In genomic region chr7:73758581-73759138, GRCh38 we compare ENCODE assay signal across 24 cellular contexts. TPM values are rescaled to one million over a fixed set of nuclear protein-coding genes. Genes with fewer than 3 reads are reported as not detected.
DNase-seq lines count a peak whose midpoint lies in the region; ATAC-seq, FAIRE-seq and TF ChIP-seq lines count a peak whose summit lies in the region.
"Had no signal": no experiment of that assay in that cellular context is flagged by ENCODE, and none has a peak within 500 bp of the region (broad histone marks: within the 10 kb centered on the region; RNA-seq: fewer than 3 reads in every experiment).

No MANE protein-coding gene starts in this region.

- CTCF ChIA-PET in Panc1 (lab: Charles Lee) (no interaction called here), H1 (lab: Charles Lee; ENCODE audit: partially characterized antibody) (interaction anchor here (1.2 to 2.6 kb wide), 3 partner anchors 12 to 151 kb away, joined by 4 to 8 read pairs (median 8); no protein-coding TSS in a partner anchor)

- H4K5ac ChIP-seq in H9 (ENCODE audit: insufficient read length, low read depth, low read length), result no peak overlapping the region
- no peak overlapping the region for H4K5ac ChIP-seq in H1 (ENCODE audit: insufficient read length, low read depth, low read length)

- POLR2A ChIA-PET in Panc1 (lab: Charles Lee), result no interaction called here
- POLR2A ChIA-PET in H1 (lab: Charles Lee; ENCODE audit: partially characterized antibody), result interaction anchor here (3.0 kb wide), 1 partner anchor 16 kb away, joined by 18 read pairs; no protein-coding TSS in a partner anchor

- H3K9me3 ChIP-seq in H9 (ENCODE audit: control insufficient read depth, low read depth, low read length) (no peaks in the 10 kb centered on the region), Panc1 (ENCODE audit: control insufficient read depth, insufficient read depth, low read depth, low read length) (no peaks in the 10 kb centered on the region), H1 (ENCODE audit: insufficient read depth in 2 of 2, low read depth in 1 of 2, low read length in 1 of 2) (no peaks in the 10 kb centered on the region), osteoblast (ENCODE audit: low read depth, low read length) (no peaks in the 10 kb centered on the region)
- H3K9me3 ChIP-seq: ascending aorta, heart right ventricle, left ventricle myocardium inferior, right atrium auricular region, tibial nerve had no signal

- WGBS in H9 (ENCODE audit: extremely low coverage, insufficient read length, low lambda C conversion rate), result no CpG with 5 or more reads among the region's 7 CpGs
- WGBS in H1 (ENCODE audit: extremely low coverage in 1 of 2, insufficient coverage in 1 of 2, insufficient read length in 1 of 2, insufficient replicate concordance in 2 of 2, low coverage in 1 of 2, low lambda C conversion rate in 2 of 2, missing lambda C conversion rate in 1 of 2), 2 experiments, result 87% methylated on average over 7 of the region's 7 CpGs; no CpG with 5 or more reads in 1 of the 2 experiments

- H2BK5ac ChIP-seq in H9 (ENCODE audit: insufficient read length, low read length) (no peak overlapping the region), H1 (ENCODE audit: low read depth, low read length) (no peak overlapping the region)

- H3K4me1 ChIP-seq in H9 (ENCODE audit: insufficient read depth, low read length), result peaks cover 4% of the 10 kb centered on the region; the same call in 1 of the 2 replicates
- 0 out of 2 replicates have a peak, but pooled peaks cover 4% of the 10 kb centered on the region for H3K4me1 ChIP-seq in Panc1 (ENCODE audit: control insufficient read depth, insufficient read depth, low read length)
- peaks cover 0 to 8% (median 3%) of the 10 kb centered on the region in 4 experiments; a peak in 4 of 7 replicates for H3K4me1 ChIP-seq in H1 (replicated peaks in 1 of 4; ENCODE audit: control insufficient read depth in 3 of 4, insufficient read depth in 4 of 4, low read length in 3 of 4)
- H3K4me1 ChIP-seq in osteoblast (ENCODE audit: insufficient read depth, low read length), result no peaks in the 10 kb centered on the region
- H3K4me1 ChIP-seq: ascending aorta, heart right ventricle, left ventricle myocardium inferior, right atrium auricular region, tibial nerve had no signal

- no peak for DNase-seq in H9
- DNase-seq in Panc1 (ENCODE audit: low read depth, low spot score), result no peak
- no peak for DNase-seq in H1 (ENCODE audit: low read depth in 1 of 2, low spot score in 2 of 2)
- DNase-seq in osteoblast (ENCODE audit: insufficient read length, low spot score, missing footprints), result peak; percentile 38
- no peak for DNase-seq in NCI-H1930 (lab: John Stamatoyannopoulos, UW)
- no peak for DNase-seq in SW 1271 (lab: John Stamatoyannopoulos, UW)
- no peak for DNase-seq in T1000 (lab: John Stamatoyannopoulos, UW)
- DNase-seq in glutamatergic neuron, result no peak
- DNase-seq: activated CD4-positive, alpha-beta T cell treated with anti-CD3 and anti-CD28 coated beads, Interleukin-2, amount 10 ng/mL, durations not matched to agents 24 days and 14 days; CD4-positive, alpha-beta memory T cell; DMS79; dorsolateral prefrontal cortex; heart right ventricle; left ventricle myocardium inferior; NCI-H1092 treated with DMSO at 0.1 percent for 48 hours; NCI-H2081 treated with DMSO at 0.1 percent for 48 hours; stimulated activated CD4-positive, alpha-beta T cell treated with anti-CD3 and anti-CD28 coated beads, Interleukin-12 subunit alpha, Interleukin-12 subunit beta, amount 100 ng/mL, for 4 hours; stimulated activated naive CD8-positive, alpha-beta T cell treated with anti-CD3 and anti-CD28 coated beads, Interleukin-15, amount 100 ng/mL, for 72 hours had no signal

- H4K8ac ChIP-seq in H9 (replicated peaks; ENCODE audit: insufficient read length, low read depth, low read length) (no peak overlapping the region), H1 (ENCODE audit: extremely low read depth, insufficient read depth, low read length) (no peak overlapping the region)

- H3K27me3 ChIP-seq in H9 (ENCODE audit: insufficient read depth, low read length) (no peaks in the 10 kb centered on the region), Panc1 (ENCODE audit: control insufficient read depth, insufficient read depth, low read length) (no peaks in the 10 kb centered on the region), H1 (replicated peaks in 1 of 4; ENCODE audit: control insufficient read depth in 3 of 4, extremely low read depth in 1 of 4, insufficient read depth in 3 of 4, low read length in 3 of 4) (no peaks in the 10 kb centered on the region), osteoblast (ENCODE audit: insufficient read depth, low read length) (no peaks in the 10 kb centered on the region)
- H3K27me3 ChIP-seq: ascending aorta, dorsolateral prefrontal cortex, heart right ventricle, right atrium auricular region, tibial nerve had no signal

- no peak overlapping the region for H2AK5ac ChIP-seq in H9 (ENCODE audit: insufficient read length, low read length)
- H2AK5ac ChIP-seq in H1 (ENCODE audit: low read depth, low read length), result no peak overlapping the region

- H3K9ac ChIP-seq in H9 (ENCODE audit: extremely low read depth, insufficient read length, low read length), result no peak overlapping the region
- H3K9ac ChIP-seq in H1 (replicated peaks in 1 of 4; ENCODE audit: extremely low read depth in 1 of 4, low read depth in 3 of 4, low read length in 3 of 4), result no peak overlapping the region; a peak in 1 of 7 replicates

- no peak overlapping the region for H3K56ac ChIP-seq in H9 (ENCODE audit: insufficient read length, low read depth, low read length)
- no peak overlapping the region for H3K56ac ChIP-seq in H1 (replicated peaks; ENCODE audit: insufficient read length, low read depth, low read length)

- H3K79me1 ChIP-seq in H9 (ENCODE audit: insufficient read depth, low read depth, low read length, poor library complexity, severe bottlenecking), result no peaks in the 10 kb centered on the region
- no peaks in the 10 kb centered on the region for H3K79me1 ChIP-seq in H1 (ENCODE audit: low read depth, low read length)

- no peak overlapping the region for H3K23ac ChIP-seq in H9 (ENCODE audit: insufficient read length, low read depth, low read length)
- H3K23ac ChIP-seq in H1 (ENCODE audit: insufficient read length), result no peak overlapping the region

- no peak overlapping the region for H4K91ac ChIP-seq in H9 (ENCODE audit: insufficient read length, low read depth, low read length)
- H4K91ac ChIP-seq in H1 (replicated peaks; ENCODE audit: insufficient read length, low read length), result peak overlapping the region; percentile 54

- H2AFZ ChIP-seq in H9 (ENCODE audit: low read length), result no peak overlapping the region
- no peak overlapping the region for H2AFZ ChIP-seq in H1 (ENCODE audit: low read length)
- no peak overlapping the region for H2AFZ ChIP-seq in osteoblast (ENCODE audit: low read length)

- no peak for TF ChIP-seq CTCF in H9 (conservative IDR thresholded peaks at IDR 0.05)
- TF ChIP-seq CTCF in Panc1 (IDR thresholded peaks at IDR 0.05), result no peak
- TF ChIP-seq CTCF in H1 (IDR thresholded peaks at IDR 0.05; ENCODE audit: control extremely low read depth in 1 of 3, insufficient read depth in 1 of 3, low read depth in 1 of 3, low read length in 3 of 3), result no peak
- no peak for TF ChIP-seq CTCF in osteoblast (IDR thresholded peaks at IDR 0.05; ENCODE audit: extremely low read depth, low read depth, low read length)
- TF ChIP-seq CTCF in glutamatergic neuron (IDR thresholded peaks at IDR 0.05; ENCODE audit: partially characterized antibody, unreplicated experiment), result no peak

- H3T11ph ChIP-seq in H9 (ENCODE audit: low read length), result no peak overlapping the region

- H3K36me3 ChIP-seq in Panc1 (ENCODE audit: control insufficient read depth, insufficient read depth, low read length), result no peaks in the 10 kb centered on the region
- H3K36me3 ChIP-seq in H1 (ENCODE audit: control insufficient read depth in 2 of 4, insufficient read depth in 4 of 4, low read length in 3 of 4), result no peaks in the 10 kb centered on the region
- no peaks in the 10 kb centered on the region for H3K36me3 ChIP-seq in osteoblast (ENCODE audit: insufficient read depth, low read length)
- H3K36me3 ChIP-seq: ascending aorta, heart right ventricle, left ventricle myocardium inferior, right atrium auricular region, tibial nerve had no signal

- H3K4me1 Mint-ChIP-seq in H9 (peaks cover 9 to 19% of the 10 kb centered on the region in 2 experiments), glutamatergic neuron (ENCODE audit: low read depth, unreplicated experiment) (no peaks in the 10 kb centered on the region)
- H3K4me1 Mint-ChIP-seq: activated CD4-positive, alpha-beta T cell treated with anti-CD3 and anti-CD28 coated beads, Interleukin-2, amount 10 ng/mL, durations not matched to agents 24 days and 14 days; CD4-positive, alpha-beta memory T cell; central memory CD8-positive, alpha-beta T cell; stimulated activated naive CD8-positive, alpha-beta T cell treated with anti-CD3 and anti-CD28 coated beads, Interleukin-15, amount 100 ng/mL, for 72 hours had no signal

- H3K79me2 ChIP-seq in H9 (ENCODE audit: insufficient read depth, low read length) (no peaks in the 10 kb centered on the region), H1 (ENCODE audit: control insufficient read depth in 1 of 2, insufficient read depth in 2 of 2, low read length in 2 of 2) (no peaks in the 10 kb centered on the region), osteoblast (ENCODE audit: insufficient read depth, low read length) (no peaks in the 10 kb centered on the region)

- H2BK120ac ChIP-seq in H9 (ENCODE audit: low read depth, low read length, poor library complexity, severe bottlenecking) (no peak overlapping the region), H1 (replicated peaks; ENCODE audit: low read depth, low read length) (no peak overlapping the region)

- no peak for TF ChIP-seq POLR2A in H1 (IDR thresholded peaks at IDR 0.05; ENCODE audit: control extremely low read depth in 1 of 2, low read depth in 2 of 2, low read length in 2 of 2)

- peak; percentile 28 for FAIRE-seq in H1 (lab: Jason Lieb, UNC)

- H2BK20ac ChIP-seq in H9 (ENCODE audit: low read depth, low read length, poor library complexity, severe bottlenecking) (no peak overlapping the region), H1 (ENCODE audit: low read length) (no peak overlapping the region)

- H3K9me3 Mint-ChIP-seq in H9 (no peaks in the 10 kb centered on the region), glutamatergic neuron (ENCODE audit: unreplicated experiment) (peaks cover 1% of the 10 kb centered on the region)
- H3K9me3 Mint-ChIP-seq: activated CD4-positive, alpha-beta T cell treated with anti-CD3 and anti-CD28 coated beads, Interleukin-2, amount 10 ng/mL, durations not matched to agents 24 days and 14 days; CD4-positive, alpha-beta memory T cell; central memory CD8-positive, alpha-beta T cell; stimulated activated naive CD8-positive, alpha-beta T cell treated with anti-CD3 and anti-CD28 coated beads, Interleukin-15, amount 100 ng/mL, for 72 hours had no signal

- H3K18ac ChIP-seq in H9 (ENCODE audit: insufficient read length, low read depth, low read length) (no peak overlapping the region), H1 (ENCODE audit: extremely low read depth, low read length) (no peak overlapping the region)

- TF ChIP-seq EP300 in H1 (IDR thresholded peaks at IDR 0.05; ENCODE audit: borderline replicate concordance in 1 of 2, low read depth in 2 of 2, low read length in 2 of 2), result no peak

- H3K36me3 Mint-ChIP-seq in H9 (ENCODE audit: insufficient read depth in 1 of 3, low read depth in 3 of 3) (no peaks in the 10 kb centered on the region), glutamatergic neuron (ENCODE audit: unreplicated experiment) (no peaks in the 10 kb centered on the region)
- H3K36me3 Mint-ChIP-seq: activated naive CD8-positive, alpha-beta T cell; CD4-positive, alpha-beta memory T cell had no signal

- H2BK15ac ChIP-seq in H9 (ENCODE audit: low read depth, low read length), result no peak overlapping the region
- no peak overlapping the region for H2BK15ac ChIP-seq in H1 (ENCODE audit: low read length)

- H3K23me2 ChIP-seq in H9 (ENCODE audit: insufficient read length, low read depth, low read length, poor library complexity, severe bottlenecking) (no peaks in the 10 kb centered on the region), H1 (ENCODE audit: low read depth, low read length) (no peaks in the 10 kb centered on the region)

- TF ChIP-seq RAD21 in H1 (IDR thresholded peaks at IDR 0.05 in 1 of 2, conservative IDR thresholded peaks at IDR 0.05 in 1 of 2; ENCODE audit: low read depth in 2 of 2, low read length in 2 of 2), result no peak

- H3K14ac ChIP-seq in H9 (ENCODE audit: insufficient read depth, low read length), result no peak overlapping the region
- H3K14ac ChIP-seq in H1 (ENCODE audit: insufficient read length), result no peak overlapping the region

- H3K4me2 ChIP-seq in H9 (ENCODE audit: insufficient read depth, insufficient read length, low read length) (no peak overlapping the region), H1 (ENCODE audit: insufficient read depth in 1 of 2, low read depth in 2 of 2, low read length in 2 of 2) (no peak overlapping the region), osteoblast (ENCODE audit: insufficient read depth, low read length) (no peak overlapping the region)

- no peak overlapping the region for H3K4me3 Mint-ChIP-seq in H9
- no peak overlapping the region for H3K4me3 Mint-ChIP-seq in glutamatergic neuron (ENCODE audit: unreplicated experiment)
- H3K4me3 Mint-ChIP-seq: activated CD4-positive, alpha-beta T cell treated with anti-CD3 and anti-CD28 coated beads, Interleukin-2, amount 10 ng/mL, durations not matched to agents 24 days and 14 days; activated naive CD8-positive, alpha-beta T cell; CD4-positive, alpha-beta memory T cell; central memory CD8-positive, alpha-beta T cell; stimulated activated naive CD8-positive, alpha-beta T cell treated with anti-CD3 and anti-CD28 coated beads, Interleukin-15, amount 100 ng/mL, for 72 hours had no signal

- intact Hi-C loops in Panc1 (cut with micrococcal nuclease; ENCODE audit: unreplicated experiment), result no loop called here

- peak; percentile 42; the same call in 1 of the 2 replicates for ATAC-seq in Panc1
- ATAC-seq: heart right ventricle; stimulated activated naive CD8-positive, alpha-beta T cell treated with anti-CD3 and anti-CD28 coated beads, Interleukin-15, amount 100 ng/mL, for 72 hours had no signal

- H3K27me3 Mint-ChIP-seq in H9 (ENCODE audit: low read depth) (peaks cover 6% of the 10 kb centered on the region), glutamatergic neuron (ENCODE audit: unreplicated experiment) (peaks cover 7% of the 10 kb centered on the region)
- H3K27me3 Mint-ChIP-seq: activated CD4-positive, alpha-beta T cell treated with anti-CD3 and anti-CD28 coated beads, Interleukin-2, amount 10 ng/mL, durations not matched to agents 24 days and 14 days; stimulated activated naive CD8-positive, alpha-beta T cell treated with anti-CD3 and anti-CD28 coated beads, Interleukin-15, amount 100 ng/mL, for 72 hours had no signal

- H3K4ac ChIP-seq in H9 (ENCODE audit: low read depth, low read length), result no peak overlapping the region
- H3K4ac ChIP-seq in H1 (replicated peaks; ENCODE audit: insufficient read length, low read depth, low read length), result no peak overlapping the region

- in situ Hi-C loops in Panc1 (cut with HindIII; ENCODE audit: low pct_unique_long_range_greater_than_20kb, low sequenced_read_pairs), result no loop called here

- H2BK12ac ChIP-seq in H9 (ENCODE audit: insufficient read length, low read depth, low read length) (no peak overlapping the region), H1 (ENCODE audit: low read depth, low read length) (no peak overlapping the region; the same call in 1 of the 2 replicates)

- BruUV-seq in Panc1 (replicated peaks; lab: Mats Ljungman, UMichigan), result no TSS peak

- H3K27ac Mint-ChIP-seq in H9, result peak overlapping the region in 2 of 3 experiments; percentile 45 to 59; a peak in 2 of 7 replicates
- H3K27ac Mint-ChIP-seq in glutamatergic neuron (ENCODE audit: unreplicated experiment), result no peak overlapping the region
- H3K27ac Mint-ChIP-seq: activated CD4-positive, alpha-beta T cell treated with anti-CD3 and anti-CD28 coated beads, Interleukin-2, amount 10 ng/mL, durations not matched to agents 24 days and 14 days; activated naive CD8-positive, alpha-beta T cell; CD4-positive, alpha-beta memory T cell had no signal

- H3K4me3 ChIP-seq in Panc1 (ENCODE audit: low read depth in 2 of 2, low read length in 2 of 2) (no peak overlapping the region), H1 (ENCODE audit: extremely low read depth in 1 of 4, insufficient read depth in 2 of 4, low read depth in 3 of 4, low read length in 4 of 4) (no peak overlapping the region), osteoblast (ENCODE audit: insufficient read depth, low read length) (no peak overlapping the region)
- H3K4me3 ChIP-seq: ascending aorta, dorsolateral prefrontal cortex, heart right ventricle, left ventricle myocardium inferior, right atrium auricular region, tibial nerve had no signal

- H3K27ac ChIP-seq in H9 (ENCODE audit: insufficient read length, low read depth, low read length) (no peak overlapping the region), Panc1 (ENCODE audit: low read length) (no peak overlapping the region), H1 (ENCODE audit: low read depth, low read length) (no peak overlapping the region), osteoblast (ENCODE audit: low read depth, low read length) (no peak overlapping the region)
- H3K27ac ChIP-seq: ascending aorta, dorsolateral prefrontal cortex, epithelial cell of prostate, heart right ventricle, left ventricle myocardium inferior, right atrium auricular region had no signal

- H4K20me1 ChIP-seq in H9 (ENCODE audit: control insufficient read depth, insufficient read depth, insufficient read length) (no peaks in the 10 kb centered on the region), H1 (replicated peaks in 1 of 2; ENCODE audit: control insufficient read depth in 1 of 2, insufficient read depth in 2 of 2, low read length in 2 of 2) (no peaks in the 10 kb centered on the region), osteoblast (ENCODE audit: insufficient read depth, low read length) (no peaks in the 10 kb centered on the region)

RNA-seq across cellular contexts. Expression of gene CLDN3, which starts 11.4 kb away (rescaled TPM):
- total RNA-seq in H9 (2021), result 16.5 and 16.9 TPM in 2 replicates
- total RNA-seq in Panc1 (2021; ENCODE audit: unreplicated experiment), result 16.8 TPM
- polyA plus RNA-seq in Panc1 (2012; ENCODE audit: insufficient read length), result 66.8 TPM
- total RNA-seq in H1 (2021; fragmentation: NEBNext Ultra II Directional; extraction: Animal tissue kit (Norgen Biotek cat#: 25700)), result 19.1 and 20.8 TPM in 2 replicates
- polyA plus RNA-seq in H1 (2011; rRNA removed), result 65.2 and 91.2 TPM in 2 replicates
- 58.8 TPM for polyA plus RNA-seq in H1 (2011; cell fraction: cytosol; rRNA removed)
- polyA plus RNA-seq in H1 (2011; cell fraction: nucleus; rRNA removed), result 34.8 TPM
- 9.8 to 35.8 TPM (median 30.8 TPM) in 4 replicates for polyA plus RNA-seq in H1 (2012, experiment 1 of 2)
- 21.8 TPM for polyA plus RNA-seq in H1 (2012, experiment 2 of 2)
- polyA plus RNA-seq in H1 (2013, experiment 1 of 2), result 21.4 TPM
- 23.6 TPM for polyA plus RNA-seq in H1 (2013, experiment 2 of 2)
- 9.0 and 10.2 TPM in 2 replicates for polyA minus RNA-seq in H1 (2011; rRNA and poly(A)+ RNA removed)
- 22.8 TPM for polyA minus RNA-seq in H1 (2011; cell fraction: cytosol; rRNA and poly(A)+ RNA removed)
- 20.8 TPM for polyA minus RNA-seq in H1 (2011; cell fraction: nucleus; rRNA and poly(A)+ RNA removed)
- not detected in 2 replicates for total RNA-seq in osteoblast
- not detected for total RNA-seq in glutamatergic neuron (ENCODE audit: unreplicated experiment)
- total RNA-seq: activated CD4-positive, alpha-beta T cell treated with anti-CD3 and anti-CD28 coated beads, Interleukin-2, amount 10 ng/mL, durations not matched to agents 24 days and 14 days; ascending aorta; CD4-positive, alpha-beta memory T cell; heart right ventricle; left ventricle myocardium inferior; right atrium auricular region; tibial nerve had no signal
- polyA plus RNA-seq: CD4-positive, alpha-beta memory T cell; heart right ventricle had no signal

RNA-seq across cellular contexts. Expression of gene ABHD11, which starts 20.1 kb away (rescaled TPM):
- 29.4 and 34.4 TPM in 2 replicates for total RNA-seq in H9 (2021)
- total RNA-seq in Panc1 (2021; ENCODE audit: unreplicated experiment), result 54.2 TPM
- polyA plus RNA-seq in Panc1 (2012; ENCODE audit: insufficient read length), result 53.1 TPM
- 19.8 and 19.9 TPM in 2 replicates for total RNA-seq in H1 (2021; fragmentation: NEBNext Ultra II Directional; extraction: Animal tissue kit (Norgen Biotek cat#: 25700))
- 42.2 and 50.5 TPM in 2 replicates for polyA plus RNA-seq in H1 (2011; rRNA removed)
- 36.5 TPM for polyA plus RNA-seq in H1 (2011; cell fraction: cytosol; rRNA removed)
- 37.8 TPM for polyA plus RNA-seq in H1 (2011; cell fraction: nucleus; rRNA removed)
- 14.5 to 27.1 TPM (median 22.3 TPM) in 4 replicates for polyA plus RNA-seq in H1 (2012, experiment 1 of 2)
- 19.7 TPM for polyA plus RNA-seq in H1 (2012, experiment 2 of 2)
- polyA plus RNA-seq in H1 (2013, experiment 1 of 2), result 9.7 TPM
- polyA plus RNA-seq in H1 (2013, experiment 2 of 2), result 8.4 TPM
- polyA minus RNA-seq in H1 (2011; rRNA and poly(A)+ RNA removed), result 11.2 and 21.4 TPM in 2 replicates
- 14.8 TPM for polyA minus RNA-seq in H1 (2011; cell fraction: cytosol; rRNA and poly(A)+ RNA removed)
- polyA minus RNA-seq in H1 (2011; cell fraction: nucleus; rRNA and poly(A)+ RNA removed), result 45.5 TPM
- 6.5 and 8.7 TPM in 2 replicates for total RNA-seq in osteoblast
- 13.9 TPM for total RNA-seq in glutamatergic neuron (ENCODE audit: unreplicated experiment)

RNA-seq across cellular contexts. Expression of gene STX1A, which starts 39.2 kb away (rescaled TPM):
- 9.3 and 10.1 TPM in 2 replicates for total RNA-seq in H9 (2021)
- 80.9 TPM for total RNA-seq in Panc1 (2021; ENCODE audit: unreplicated experiment)
- polyA plus RNA-seq in Panc1 (2012; ENCODE audit: insufficient read length), result 75.5 TPM
- 9.9 and 13.5 TPM in 2 replicates for total RNA-seq in H1 (2021; fragmentation: NEBNext Ultra II Directional; extraction: Animal tissue kit (Norgen Biotek cat#: 25700))
- 17.5 and 25.9 TPM in 2 replicates for polyA plus RNA-seq in H1 (2011; rRNA removed)
- 17.2 TPM for polyA plus RNA-seq in H1 (2011; cell fraction: cytosol; rRNA removed)
- polyA plus RNA-seq in H1 (2011; cell fraction: nucleus; rRNA removed), result 116 TPM
- polyA plus RNA-seq in H1 (2012, experiment 1 of 2), result 14.9 to 20.1 TPM (median 18.4 TPM) in 4 replicates
- 9.2 TPM for polyA plus RNA-seq in H1 (2012, experiment 2 of 2)
- 11.4 TPM for polyA plus RNA-seq in H1 (2013, experiment 1 of 2)
- 12.0 TPM for polyA plus RNA-seq in H1 (2013, experiment 2 of 2)
- 8.2 and 9.8 TPM in 2 replicates for polyA minus RNA-seq in H1 (2011; rRNA and poly(A)+ RNA removed)
- 10.2 TPM for polyA minus RNA-seq in H1 (2011; cell fraction: cytosol; rRNA and poly(A)+ RNA removed)
- polyA minus RNA-seq in H1 (2011; cell fraction: nucleus; rRNA and poly(A)+ RNA removed), result 14.3 TPM
- 15.9 and 17.4 TPM in 2 replicates for total RNA-seq in osteoblast
- total RNA-seq in glutamatergic neuron (ENCODE audit: unreplicated experiment), result 119 TPM

Comparison
In these comparisons a context has a peak if more than half of its experiments do, and no peak if none do; other contexts are left out.
1. RNA of gene CLDN3, which starts 11.4 kb away (total RNA-seq): 19.1 to 20.8 TPM in H1, 16.8 TPM in Panc1 (single experiment) and 16.5 to 16.9 TPM in H9; not detected in osteoblast and not detected in glutamatergic neuron (single experiment); every median in the first group is over 10 times any median in the second.